22 cellular contexts compared by ENCODE assay signal in genomic region chr11:78649361-78650215, GRCh38.
DNase-seq lines count a peak whose midpoint lies in the region; ATAC-seq, FAIRE-seq and TF ChIP-seq lines count a peak whose summit lies in the region.
"Had no signal": no experiment of that assay in that cellular context is flagged by ENCODE, and none has a peak within 500 bp of the region (broad histone marks: within the 10 kb centered on the region; RNA-seq: fewer than 3 reads in every experiment).

No MANE protein-coding gene starts in this region.

- H4K20me1 ChIP-seq in IMR-90 (ENCODE audit: insufficient read depth, low read length) = no peaks in the 10 kb centered on the region

- H2BK120ac ChIP-seq in IMR-90 (ENCODE audit: low read depth, low read length) = peak overlapping the region; percentile 22; the same call in 1 of the 2 replicates

- no peak overlapping the region for H3K27ac Mint-ChIP-seq in activated CD8-positive, alpha-beta memory T cell treated with anti-CD3 and anti-CD28 coated beads, Interleukin-2, amount 10 ng/mL, durations not matched to agents 7 days and 5 days
- H3K27ac Mint-ChIP-seq in nephron progenitor cell = peak overlapping the region; percentile 67
- H3K27ac Mint-ChIP-seq: CD4-positive, alpha-beta T cell; HFFc6 had no signal

- no peak overlapping the region for H3K14ac ChIP-seq in IMR-90 (replicated peaks; ENCODE audit: low read depth, low read length)

- H3K36me3 ChIP-seq in IMR-90 (ENCODE audit: control insufficient read depth, insufficient read depth, low read length) (no peaks in the 10 kb centered on the region), esophagus muscularis mucosa (no peaks in the 10 kb centered on the region)
- H3K36me3 ChIP-seq: BLaER1 treated with 17β-estradiol and CSF1 and Interleukin-3, amounts not matched to agents 10 nM and 100 nM; SJSA1 had no signal

- H3K4me3 ChIP-seq in IMR-90 (ENCODE audit: insufficient read depth, low read depth, low read length) = no peak overlapping the region
- H3K4me3 ChIP-seq in esophagus muscularis mucosa = no peak overlapping the region
- H3K4me3 ChIP-seq: A549; BLaER1 treated with 17β-estradiol and CSF1 and Interleukin-3, amounts not matched to agents 10 nM and 100 nM; GM23248; PC-9; SJSA1 had no signal

- H3K4me2 ChIP-seq in IMR-90 (ENCODE audit: low read depth, low read length) = no peak overlapping the region
- H3K4me2 ChIP-seq: A549; BLaER1 treated with 17β-estradiol and CSF1 and Interleukin-3, amounts not matched to agents 10 nM and 100 nM; PC-9 had no signal

- intact Hi-C loops in IMR-90 (cut with micrococcal nuclease) = loop anchor here (1.0 to 10.0 kb wide), 5 partner anchors 148 to 1055 kb away; no protein-coding TSS in a partner anchor
- intact Hi-C loops in esophagus muscularis mucosa (cut with DNase I) = loop anchor here (5.0 to 10.0 kb wide), 5 partner anchors 145 to 843 kb away; no protein-coding TSS in a partner anchor

- H3K9me1 ChIP-seq in IMR-90 (ENCODE audit: insufficient read depth, low read length) = no peaks in the 10 kb centered on the region; the same call in 1 of the 2 replicates

- peak overlapping the region; percentile 23; the same call in 1 of the 2 replicates for H4K91ac ChIP-seq in IMR-90 (ENCODE audit: insufficient read depth, low read depth, low read length)

- H3K4me1 ChIP-seq in IMR-90 (ENCODE audit: control insufficient read depth, insufficient read depth, low read length) (peaks cover 7% of the 10 kb centered on the region; the same call in 1 of the 2 replicates), esophagus muscularis mucosa (peaks cover 0 to 6% (median 4%) of the 10 kb centered on the region in 4 donors)
- H3K4me1 ChIP-seq: BLaER1 treated with 17β-estradiol and CSF1 and Interleukin-3, amounts not matched to agents 10 nM and 100 nM; SJSA1 had no signal

- WGBS in IMR-90 (ENCODE audit: extremely low coverage in 2 of 2, insufficient read length in 1 of 2), 2 experiments = 79% methylated on average over 3 of the region's 10 CpGs; no CpG with 5 or more reads in 1 of the 2 experiments
- 85% methylated on average over 9 of the region's 10 CpGs for WGBS in esophagus muscularis mucosa

- no peaks in the 10 kb centered on the region for H3K9me3 ChIP-seq in IMR-90 (ENCODE audit: control insufficient read depth, insufficient read depth, low read length)
- no peaks in the 10 kb centered on the region for H3K9me3 ChIP-seq in esophagus muscularis mucosa
- H3K9me3 ChIP-seq: A549; BLaER1 treated with 17β-estradiol and CSF1 and Interleukin-3, amounts not matched to agents 10 nM and 100 nM; SJSA1 had no signal

- H2BK20ac ChIP-seq in IMR-90 (ENCODE audit: low read depth, low read length) = no peak overlapping the region

- TF ChIP-seq POLR2A in IMR-90 (IDR thresholded peaks at IDR 0.05; ENCODE audit: low read depth, low read length) = no peak
- no peak for TF ChIP-seq POLR2A in esophagus muscularis mucosa (IDR thresholded peaks at IDR 0.05; ENCODE audit: low read depth)

- no peak overlapping the region for H3K56ac ChIP-seq in IMR-90 (ENCODE audit: extremely low read depth, insufficient read depth, low read length)

- dilution Hi-C loops in IMR-90 (cut with HindIII; ENCODE audit: low sequenced_read_pairs, unreplicated experiment) = no loop called here

- H4K5ac ChIP-seq in IMR-90 (ENCODE audit: low read depth, low read length) = no peak overlapping the region; the same call in 1 of the 2 replicates

- no peak overlapping the region for H3K9ac ChIP-seq in IMR-90 (ENCODE audit: low read depth, low read length)
- H3K9ac ChIP-seq: BLaER1 treated with 17β-estradiol and CSF1 and Interleukin-3, amounts not matched to agents 10 nM and 100 nM; GM23248 had no signal

- no peaks in the 10 kb centered on the region for H3K36me3 Mint-ChIP-seq in activated CD8-positive, alpha-beta memory T cell treated with anti-CD3 and anti-CD28 coated beads, Interleukin-2, amount 10 ng/mL, durations not matched to agents 7 days and 5 days
- peaks cover under 1% of the 10 kb centered on the region for H3K36me3 Mint-ChIP-seq in nephron progenitor cell (ENCODE audit: low read depth)

- H2BK5ac ChIP-seq in IMR-90 (ENCODE audit: low read depth, low read length, poor library complexity, severe bottlenecking) = no peak overlapping the region

- CTCF ChIA-PET in activated CD8-positive, alpha-beta memory T cell treated with anti-CD3 and anti-CD28 coated beads, Interleukin-2, amount 10 ng/mL, durations not matched to agents 7 days and 5 days (lab: Charles Lee) = no interaction called here
- CTCF ChIA-PET in IMR-90 (lab: Yijun Ruan, JAX) = no interaction called here

- no peak overlapping the region; the same call in 1 of the 2 replicates for H3K18ac ChIP-seq in IMR-90 (ENCODE audit: low read depth, low read length)

- H4K8ac ChIP-seq in IMR-90 (ENCODE audit: low read depth in 2 of 2, low read length in 2 of 2) = no peak overlapping the region

- TF ChIP-seq RAD21 in IMR-90 (IDR thresholded peaks at IDR 0.05; ENCODE audit: low read length) = no peak

- no peak overlapping the region for H2AK9ac ChIP-seq in IMR-90 (replicated peaks; ENCODE audit: low read depth, low read length, poor library complexity)

- H3K27me3 ChIP-seq in IMR-90 (ENCODE audit: control insufficient read depth, insufficient read depth, low read length) = no peaks in the 10 kb centered on the region
- H3K27me3 ChIP-seq in esophagus muscularis mucosa = no peaks in the 10 kb centered on the region
- H3K27me3 ChIP-seq: BLaER1 treated with 17β-estradiol and CSF1 and Interleukin-3, amounts not matched to agents 10 nM and 100 nM; SJSA1 had no signal

- TF ChIP-seq CTCF in IMR-90 (conservative IDR thresholded peaks at IDR 0.05; ENCODE audit: low read depth, low read length) (no peak), esophagus muscularis mucosa (IDR thresholded peaks at IDR 0.05) (no peak), nephron progenitor cell (IDR thresholded peaks at IDR 0.05) (no peak)

- ATAC-seq in activated CD8-positive, alpha-beta memory T cell treated with anti-CD3 and anti-CD28 coated beads, Interleukin-2, amount 10 ng/mL, durations not matched to agents 7 days and 5 days = no peak
- no peak for ATAC-seq in IMR-90 (ENCODE audit: low read depth)
- ATAC-seq: A549, Right ventricle myocardium inferior had no signal

- H3K27ac ChIP-seq in IMR-90 (ENCODE audit: insufficient read depth, low read length) (no peak overlapping the region), esophagus muscularis mucosa (replicated peaks in 1 of 4) (no peak overlapping the region)
- H3K27ac ChIP-seq: A549; BLaER1 treated with 17β-estradiol and CSF1 and Interleukin-3, amounts not matched to agents 10 nM and 100 nM; GM23248; PC-9; SJSA1 had no signal

- no TSS peak for BruUV-seq in IMR-90 (replicated peaks; lab: Mats Ljungman, UMichigan)

- H3K4me1 Mint-ChIP-seq in activated CD8-positive, alpha-beta memory T cell treated with anti-CD3 and anti-CD28 coated beads, Interleukin-2, amount 10 ng/mL, durations not matched to agents 7 days and 5 days = peaks cover 9% of the 10 kb centered on the region
- H3K4me1 Mint-ChIP-seq in nephron progenitor cell = peaks cover 47% of the 10 kb centered on the region

- FAIRE-seq in urothelium cell line (lab: Jason Lieb, UNC) = no peak
- FAIRE-seq: A549 had no signal

- H3K4ac ChIP-seq in IMR-90 (ENCODE audit: low read depth, low read length) = no peak overlapping the region; the same call in 1 of the 2 replicates

- POLR2A ChIA-PET in IMR-90 (lab: Charles Lee; ENCODE audit: unreplicated experiment) = no interaction called here

- H2BK15ac ChIP-seq in IMR-90 (ENCODE audit: low read depth, low read length) = no peak overlapping the region

- no peak overlapping the region for H3K4me3 Mint-ChIP-seq in activated CD8-positive, alpha-beta memory T cell treated with anti-CD3 and anti-CD28 coated beads, Interleukin-2, amount 10 ng/mL, durations not matched to agents 7 days and 5 days
- H3K4me3 Mint-ChIP-seq in nephron progenitor cell = no peak overlapping the region
- H3K4me3 Mint-ChIP-seq: CD4-positive, alpha-beta T cell; HFFc6 had no signal

- TF ChIP-seq EP300 in esophagus muscularis mucosa (IDR thresholded peaks at IDR 0.05) = no peak

- H3K27me3 Mint-ChIP-seq in activated CD8-positive, alpha-beta memory T cell treated with anti-CD3 and anti-CD28 coated beads, Interleukin-2, amount 10 ng/mL, durations not matched to agents 7 days and 5 days = no peaks in the 10 kb centered on the region
- peaks cover 5% of the 10 kb centered on the region for H3K27me3 Mint-ChIP-seq in nephron progenitor cell (ENCODE audit: low read depth, poor library complexity)

- H2AK5ac ChIP-seq in IMR-90 (ENCODE audit: low read depth, low read length) = 0 out of 2 replicates have a peak overlapping the region, but pooled peaks have one; percentile 17

- H2AFZ ChIP-seq in IMR-90 (replicated peaks; ENCODE audit: low read length, poor library complexity) = peak overlapping the region; percentile 38
- H2AFZ ChIP-seq: GM23248, PC-9 had no signal

- H3K23ac ChIP-seq in IMR-90 (ENCODE audit: low read depth, low read length) = no peak overlapping the region

- no peaks in the 10 kb centered on the region for H3K79me1 ChIP-seq in IMR-90 (ENCODE audit: low read depth in 1 of 2, low read length in 2 of 2)

- no peaks in the 10 kb centered on the region for H3K9me3 Mint-ChIP-seq in activated CD8-positive, alpha-beta memory T cell treated with anti-CD3 and anti-CD28 coated beads, Interleukin-2, amount 10 ng/mL, durations not matched to agents 7 days and 5 days (ENCODE audit: low read depth)
- H3K9me3 Mint-ChIP-seq in nephron progenitor cell = no peaks in the 10 kb centered on the region
- H3K9me3 Mint-ChIP-seq: CD4-positive, alpha-beta T cell; HFFc6 had no signal

- DNase-seq in activated CD8-positive, alpha-beta memory T cell treated with anti-CD3 and anti-CD28 coated beads, Interleukin-2, amount 10 ng/mL, durations not matched to agents 7 days and 5 days = peak; percentile 31
- no peak for DNase-seq in activated CD8-positive, alpha-beta memory T cell treated with anti-CD3 and anti-CD28 coated beads, Interleukin-2, amount 50 U/mL, for 48 hours
- DNase-seq in IMR-90 (no peak), esophagus muscularis mucosa (ENCODE audit: extremely low spot score) (peak; percentile 90), nephron progenitor cell (no peak), activated gamma-delta T cell (lab: John Stamatoyannopoulos, UW) (no peak), urothelium cell line (ENCODE audit: low spot score) (no peak)
- DNase-seq: AML-193; CD4-positive, alpha-beta T cell; GM23248; HFFc6; NCI-H1048; NCI-H1417; NCI-H1694; NCI-H2029 treated with DMSO at 0.1 percent for 48 hours; NCI-H2227 treated with DMSO at 0.1 percent for 48 hours; NCI-H526 treated with DMSO at 0.1 percent for 48 hours; PC-9 had no signal

- in situ Hi-C loops in IMR-90 (cut with MboI; ENCODE audit: low sequenced_read_pairs) = loop anchor here (5.0 to 10.0 kb wide), 3 partner anchors 308 to 845 kb away; no protein-coding TSS in a partner anchor

TF ChIP-seq in IMR-90, 13 proteins besides CTCF, POLR2A, EP300 and RAD21:
- TF ChIP-seq MAFK (IDR thresholded peaks at IDR 0.05; ENCODE audit: low read depth, low read length) (no peak), BHLHE40 (IDR thresholded peaks at IDR 0.05; ENCODE audit: low read depth, low read length) (no peak)

Comparison
In these comparisons a context has a peak if more than half of its experiments do, and no peak if none do; other contexts are left out.
1. DNase-seq: peak in activated CD8-positive, alpha-beta memory T cell treated with anti-CD3 and anti-CD28 coated beads, Interleukin-2, amount 10 ng/mL, durations not matched to agents 7 days and 5 days (single experiment) and esophagus muscularis mucosa (single experiment); none in activated CD8-positive, alpha-beta memory T cell treated with anti-CD3 and anti-CD28 coated beads, Interleukin-2, amount 50 U/mL, for 48 hours (single experiment), IMR-90 (single experiment), nephron progenitor cell (single experiment), activated gamma-delta T cell (single experiment) and urothelium cell line (single experiment).